In the genomic region with DNA sequence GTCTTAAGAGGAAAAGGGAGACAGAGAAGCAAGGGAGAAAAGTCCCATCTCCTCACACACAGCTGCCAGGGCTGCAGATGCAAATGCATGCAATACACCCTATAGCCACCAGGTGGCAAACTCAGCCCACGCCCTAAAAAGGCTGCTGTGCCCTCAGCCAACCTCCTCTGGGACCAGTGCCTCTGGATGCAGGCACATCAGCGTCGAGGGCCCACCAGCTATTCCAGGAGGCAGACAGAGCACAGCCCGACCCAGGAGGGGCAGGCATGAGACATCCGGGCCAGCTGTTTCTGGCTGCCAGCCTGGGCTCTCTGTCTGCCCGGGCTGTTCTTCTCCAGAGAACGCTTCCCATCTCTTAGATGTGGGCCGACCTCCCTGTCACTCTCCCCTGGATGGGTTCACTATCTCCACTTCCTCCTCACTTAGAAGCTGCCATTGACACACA, we compare ENCODE assay signal across 8 cellular contexts. TPM values are rescaled to one million over a fixed set of nuclear protein-coding genes. Genes with fewer than 3 reads are reported as not detected.
A peak's percentile ranks its signal among the peaks of the same experiment; 100 is the strongest.
DNase-seq lines count a peak whose midpoint lies in the region; ATAC-seq and TF ChIP-seq lines count a peak whose summit lies in the region.

No MANE protein-coding gene starts in this region.

- H3K27me3 ChIP-seq in cardiac muscle cell: no peaks in the 10 kb centered on the region
- no peaks in the 10 kb centered on the region for H3K27me3 ChIP-seq in upper lobe of left lung

- no peak overlapping the region for H3K4me3 Mint-ChIP-seq in activated naive CD8-positive, alpha-beta T cell treated with anti-CD3 and anti-CD28 coated beads, Interleukin-2, amount 10 ng/mL, durations not matched to agents 7 days and 5 days

- 24 to 30% methylated on average over 8 of the region's 8 CpGs for WGBS in upper lobe of left lung, 2 donors

- H3K4me1 Mint-ChIP-seq in activated naive CD8-positive, alpha-beta T cell treated with anti-CD3 and anti-CD28 coated beads, Interleukin-2, amount 10 ng/mL, durations not matched to agents 7 days and 5 days: peaks cover 34% of the 10 kb centered on the region

- ATAC-seq in activated naive CD8-positive, alpha-beta T cell treated with anti-CD3 and anti-CD28 coated beads, Interleukin-2, amount 10 ng/mL, durations not matched to agents 7 days and 5 days (ENCODE audit: low read depth): peak; percentile 43
- ATAC-seq in upper lobe of left lung (ENCODE audit: low FRiP score in 2 of 2) (peak; percentile 82 to 89), GM21423 (IDR thresholded peaks at IDR 0.05; ENCODE audit: unreplicated experiment) (no peak)

- no peak for TF ChIP-seq EP300 in upper lobe of left lung (IDR thresholded peaks at IDR 0.05)

- H3K4me1 ChIP-seq in cardiac muscle cell (ENCODE audit: low read depth) (no peaks in the 10 kb centered on the region), upper lobe of left lung (peaks cover 21 to 45% (median 32%) of the 10 kb centered on the region in 4 donors)

- TF ChIP-seq POLR2A in upper lobe of left lung (IDR thresholded peaks at IDR 0.05): no peak

- no peaks in the 10 kb centered on the region for H3K27me3 Mint-ChIP-seq in activated naive CD8-positive, alpha-beta T cell treated with anti-CD3 and anti-CD28 coated beads, Interleukin-2, amount 10 ng/mL, durations not matched to agents 7 days and 5 days

- peaks cover 21% of the 10 kb centered on the region for H3K36me3 Mint-ChIP-seq in activated naive CD8-positive, alpha-beta T cell treated with anti-CD3 and anti-CD28 coated beads, Interleukin-2, amount 10 ng/mL, durations not matched to agents 7 days and 5 days

- POLR2A ChIA-PET in activated naive CD8-positive, alpha-beta T cell treated with anti-CD3 and anti-CD28 coated beads, Interleukin-2, amount 10 ng/mL, durations not matched to agents 7 days and 5 days (lab: Charles Lee): interaction anchor here (1.2 to 1.4 kb wide), 2 partner anchors 72 to 103 kb away, joined by 7 to 8 read pairs; no protein-coding TSS in a partner anchor

- H3K9me3 ChIP-seq in cardiac muscle cell (ENCODE audit: low read depth) (no peaks in the 10 kb centered on the region), upper lobe of left lung (no peaks in the 10 kb centered on the region)

- H3K27ac ChIP-seq in cardiac muscle cell (no peak overlapping the region), upper lobe of left lung (peak overlapping the region in 3 of 4 donors; percentile 2 to 83 (median 65))

- no peaks in the 10 kb centered on the region for H3K9me3 Mint-ChIP-seq in activated naive CD8-positive, alpha-beta T cell treated with anti-CD3 and anti-CD28 coated beads, Interleukin-2, amount 10 ng/mL, durations not matched to agents 7 days and 5 days

- peak; percentile 99 for TF ChIP-seq CTCF in GM12872 (IDR thresholded peaks at IDR 0.05; ENCODE audit: insufficient read depth, low read depth, low read length)
- peak; percentile 95 for TF ChIP-seq CTCF in cardiac muscle cell (IDR thresholded peaks at IDR 0.05; ENCODE audit: low read depth, low read length)
- peak; percentile 92 to 98 (median 96) for TF ChIP-seq CTCF in upper lobe of left lung (IDR thresholded peaks at IDR 0.05)

- intact Hi-C loops in posterior vena cava (cut with DNase I): loop anchor here (5.0 to 10.0 kb wide), 2 partner anchors 102 to 245 kb away; partner anchors contain the start of gene GDPD5 (in 1 of the 2)

- peak; percentile 56 for DNase-seq in MV-4-11 (lab: John Stamatoyannopoulos, UW)
- peak; percentile 27 to 65 for DNase-seq in SW 1271 (lab: John Stamatoyannopoulos, UW)
- DNase-seq in activated naive CD8-positive, alpha-beta T cell treated with anti-CD3 and anti-CD28 coated beads, Interleukin-2, amount 10 ng/mL, durations not matched to agents 7 days and 5 days: peak; percentile 75
- peak; percentile 78 to 82 for DNase-seq in cardiac muscle cell (ENCODE audit: low read depth in 1 of 2, low spot score in 1 of 2)
- peak; percentile 91 for DNase-seq in posterior vena cava (ENCODE audit: low spot score)
- DNase-seq in upper lobe of left lung: peak in 1 of 2 donors; percentile 76

- no peaks in the 10 kb centered on the region for H3K36me3 ChIP-seq in cardiac muscle cell
- peaks cover 23 to 98% (median 75%) of the 10 kb centered on the region in 4 donors for H3K36me3 ChIP-seq in upper lobe of left lung

- peak overlapping the region; percentile 72 for H3K27ac Mint-ChIP-seq in activated naive CD8-positive, alpha-beta T cell treated with anti-CD3 and anti-CD28 coated beads, Interleukin-2, amount 10 ng/mL, durations not matched to agents 7 days and 5 days

- no peak overlapping the region for H3K4me3 ChIP-seq in cardiac muscle cell
- no peak overlapping the region for H3K4me3 ChIP-seq in upper lobe of left lung

RNA-seq across cellular contexts. Expression of gene TPBGL, which starts 39.7 kb away (rescaled TPM):
- under 1 TPM; 0.14 to 0.28 TPM for total RNA-seq in activated naive CD8-positive, alpha-beta T cell treated with anti-CD3 and anti-CD28 coated beads, Interleukin-2, amount 10 ng/mL, durations not matched to agents 7 days and 5 days
- total RNA-seq in cardiac muscle cell (0.18 and 0.21 TPM in 2 replicates), posterior vena cava (under 1 TPM; 0.46 to 0.67 TPM), upper lobe of left lung (under 1 TPM in 4 of 6 donors, not detected in 2; 0.22 to 0.94 (median 0.70) TPM)
- polyA plus RNA-seq in cardiac muscle cell: 0.07 and 0.56 TPM in 2 replicates
